13 cellular contexts compared by ENCODE assay signal in genomic region chr1:223486366-223486765, GRCh38.
DNase-seq lines count a peak whose midpoint lies in the region; ATAC-seq and TF ChIP-seq lines count a peak whose summit lies in the region.
"Had no signal": no experiment of that assay in that cellular context is flagged by ENCODE, and none has a peak within 500 bp of the region (broad histone marks: within the 10 kb centered on the region; RNA-seq: fewer than 3 reads in every experiment).

No MANE protein-coding gene starts in this region.

- peak; percentile 18 for DNase-seq in NCI-H146 (lab: John Stamatoyannopoulos, UW)
- no peak for DNase-seq in NCI-H146 treated with DMSO at 0.1 percent for 48 hours (lab: John Stamatoyannopoulos, UW; ENCODE audit: unreplicated experiment)
- DNase-seq in neural progenitor cell (ENCODE audit: low spot score) = no peak
- no peak for DNase-seq in substantia nigra (lab: John Stamatoyannopoulos, UW)
- DNase-seq: activated naive CD8-positive, alpha-beta T cell treated with anti-CD3 and anti-CD28 coated beads for 36 hours; EL; mesenchymal stem cell; occipital lobe; SHP77 had no signal

- H3K4me3 Mint-ChIP-seq in neural progenitor cell = no peak overlapping the region
- H3K4me3 Mint-ChIP-seq: activated naive CD8-positive, alpha-beta T cell treated with anti-CD3 and anti-CD28 coated beads for 36 hours had no signal

- peaks cover 12% of the 10 kb centered on the region for H3K27me3 Mint-ChIP-seq in neural progenitor cell (ENCODE audit: insufficient read depth, low read depth)

- no peak overlapping the region for H3K4me3 ChIP-seq in Loucy (ENCODE audit: low read length, poor library complexity, severe bottlenecking)
- H3K4me3 ChIP-seq in neural progenitor cell = no peak overlapping the region

- H3K4me2 ChIP-seq in Loucy (ENCODE audit: low read depth, low read length, poor library complexity, severe bottlenecking) = no peak overlapping the region
- H3K4me2 ChIP-seq in neural progenitor cell = no peak overlapping the region

- H3K4me1 Mint-ChIP-seq in neural progenitor cell = peaks cover 24% of the 10 kb centered on the region
- H3K4me1 Mint-ChIP-seq: activated naive CD8-positive, alpha-beta T cell treated with anti-CD3 and anti-CD28 coated beads for 36 hours had no signal

- no peak overlapping the region for H3K27ac ChIP-seq in neural progenitor cell
- H3K27ac ChIP-seq in substantia nigra (ENCODE audit: low read depth, low read length, poor library complexity, severe bottlenecking) = no peak overlapping the region

- peak; percentile 43 for ATAC-seq in SK-N-SH treated with all-trans-retinoic acid at 6 μM for 48 hours
- ATAC-seq in HG02981 (IDR thresholded peaks at IDR 0.05; ENCODE audit: unreplicated experiment) = no peak
- ATAC-seq in GM19452 (IDR thresholded peaks at IDR 0.05; ENCODE audit: unreplicated experiment) = no peak

- H3K9me2 ChIP-seq in Loucy (replicated peaks; ENCODE audit: low read depth, low read length) = no peaks in the 10 kb centered on the region

- TF ChIP-seq CTCF in Loucy (conservative IDR thresholded peaks at IDR 0.05; ENCODE audit: low read length) = peak; percentile 43
- no peak for TF ChIP-seq CTCF in neural progenitor cell (IDR thresholded peaks at IDR 0.05)

- no peaks in the 10 kb centered on the region for H3K9me3 ChIP-seq in Loucy (ENCODE audit: insufficient read depth, low read depth, low read length)
- H3K9me3 ChIP-seq in neural progenitor cell (ENCODE audit: low read depth) = no peaks in the 10 kb centered on the region

- no peak overlapping the region for H2AFZ ChIP-seq in Loucy (ENCODE audit: low read length)
- H2AFZ ChIP-seq in neural progenitor cell (replicated peaks) = peak overlapping the region; percentile 26

- H3K4me1 ChIP-seq in Loucy (ENCODE audit: insufficient read depth, low read length, poor library complexity, severe bottlenecking) (no peaks in the 10 kb centered on the region), neural progenitor cell (peaks cover 8% of the 10 kb centered on the region)

- no peak overlapping the region for H3K9ac ChIP-seq in Loucy (ENCODE audit: low read depth, low read length, poor library complexity, severe bottlenecking)
- H3K9ac ChIP-seq in neural progenitor cell = no peak overlapping the region

- H3K27me3 ChIP-seq in Loucy (ENCODE audit: insufficient read depth, low read length, poor library complexity, severe bottlenecking) (no peaks in the 10 kb centered on the region), neural progenitor cell (no peaks in the 10 kb centered on the region)

- H3K79me2 ChIP-seq in Loucy (ENCODE audit: insufficient read depth, low read length) (no peaks in the 10 kb centered on the region), neural progenitor cell (ENCODE audit: low read depth) (no peaks in the 10 kb centered on the region)

- no peaks in the 10 kb centered on the region for H3K36me3 Mint-ChIP-seq in neural progenitor cell
- H3K36me3 Mint-ChIP-seq: activated naive CD8-positive, alpha-beta T cell treated with anti-CD3 and anti-CD28 coated beads for 36 hours had no signal

- no peaks in the 10 kb centered on the region for H3K9me3 Mint-ChIP-seq in neural progenitor cell
- H3K9me3 Mint-ChIP-seq: activated naive CD8-positive, alpha-beta T cell treated with anti-CD3 and anti-CD28 coated beads for 36 hours had no signal

- no peaks in the 10 kb centered on the region for H3F3A ChIP-seq in Loucy (ENCODE audit: low read depth)
- no peaks in the 10 kb centered on the region for H3F3A ChIP-seq in neural progenitor cell (ENCODE audit: low read depth)

- no peaks in the 10 kb centered on the region for H4K20me1 ChIP-seq in Loucy (ENCODE audit: insufficient read depth, low read length, poor library complexity, severe bottlenecking)
- H4K20me1 ChIP-seq in neural progenitor cell (ENCODE audit: low read depth) = no peaks in the 10 kb centered on the region

- no peaks in the 10 kb centered on the region for H3K36me3 ChIP-seq in Loucy (ENCODE audit: insufficient read depth, low read length)
- H3K36me3 ChIP-seq in neural progenitor cell = no peaks in the 10 kb centered on the region

- H3K27ac Mint-ChIP-seq in neural progenitor cell = no peak overlapping the region
- H3K27ac Mint-ChIP-seq: activated naive CD8-positive, alpha-beta T cell treated with anti-CD3 and anti-CD28 coated beads for 36 hours had no signal

TF ChIP-seq in SK-N-SH treated with all-trans-retinoic acid at 6 μM for 48 hours, 23 proteins besides CTCF, POLR2A, EP300 and RAD21:
- TF ChIP-seq ZFP3 (CRISPR knock-in tag; IDR thresholded peaks at IDR 0.05) (no peak), BACH2 (CRISPR knock-in tag; IDR thresholded peaks at IDR 0.05; ENCODE audit: borderline replicate concordance) (no peak)
